In the genomic region with DNA sequence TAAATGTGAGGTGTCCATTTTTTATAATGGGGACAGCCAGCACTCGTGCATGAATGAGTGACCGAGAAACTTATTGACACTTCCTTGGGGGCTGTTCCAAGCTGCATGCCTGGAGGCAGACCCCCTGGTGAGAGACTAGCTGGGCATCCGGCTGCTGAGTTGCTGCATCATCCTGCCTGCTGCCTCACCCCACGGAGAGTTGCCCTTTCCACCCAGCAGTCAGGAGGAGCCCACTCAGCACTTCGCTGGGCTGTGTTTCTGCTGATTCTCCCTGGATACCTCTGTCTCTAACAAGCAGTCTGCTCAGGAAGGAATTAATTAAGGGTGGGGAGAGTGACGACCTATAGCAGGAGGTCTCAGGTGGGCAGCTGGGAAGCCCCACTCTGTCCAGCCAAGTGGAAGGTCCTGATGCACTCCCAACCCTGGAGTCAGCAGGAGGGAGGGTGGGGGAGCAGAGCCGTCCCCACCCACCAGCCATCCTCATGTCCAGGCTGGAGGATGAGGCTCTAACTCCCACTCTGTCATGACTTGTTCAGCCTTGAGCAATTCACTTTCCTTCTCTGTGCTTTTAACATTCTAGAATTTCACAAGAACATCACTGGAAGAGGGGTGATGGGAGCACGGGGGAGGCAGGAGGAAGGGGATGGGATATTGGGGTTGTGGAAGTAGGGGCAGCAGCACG, we compare ENCODE assay signal across 22 cellular contexts.
DNase-seq lines count a peak whose midpoint lies in the region; ATAC-seq and TF ChIP-seq lines count a peak whose summit lies in the region.
"Had no signal": no experiment of that assay in that cellular context is flagged by ENCODE, and none has a peak within 500 bp of the region (broad histone marks: within the 10 kb centered on the region; RNA-seq: fewer than 3 reads in every experiment).

No MANE protein-coding gene starts in this region.

- 41 to 62% methylated on average over 4 of the region's 9 CpGs for WGBS in esophagus squamous epithelium, 2 donors

- ATAC-seq in mucosa of descending colon = no peak
- ATAC-seq: psoas muscle had no signal

- peaks cover 62 to 72% of the 10 kb centered on the region in 2 donors for H3K4me1 Mint-ChIP-seq in immature natural killer cell

- intact Hi-C loops in esophagus squamous epithelium (cut with DNase I) (no loop called here), mucosa of descending colon (cut with DNase I, micrococcal nuclease) (no loop called here)

- H3K9me3 ChIP-seq in esophagus squamous epithelium (no peaks in the 10 kb centered on the region), mucosa of descending colon (no peaks in the 10 kb centered on the region)
- H3K9me3 ChIP-seq: psoas muscle, uterus had no signal

- H3K36me3 ChIP-seq in brain microvascular endothelial cell (replicated peaks) = no peaks in the 10 kb centered on the region
- no peaks in the 10 kb centered on the region for H3K36me3 ChIP-seq in esophagus squamous epithelium
- no peaks in the 10 kb centered on the region for H3K36me3 ChIP-seq in mucosa of descending colon (ENCODE audit: low read depth)
- H3K36me3 ChIP-seq: uterus had no signal

- TF ChIP-seq POLR2A in esophagus squamous epithelium (IDR thresholded peaks at IDR 0.05) = no peak

- H3K27ac ChIP-seq in brain microvascular endothelial cell (no peak overlapping the region), esophagus squamous epithelium (no peak overlapping the region), coronary artery (no peak overlapping the region)
- H3K27ac ChIP-seq: hepatocyte, psoas muscle, skin epidermis, uterus had no signal

- H3K4me3 ChIP-seq in brain microvascular endothelial cell (ENCODE audit: low read depth, low read length) (no peak overlapping the region), esophagus squamous epithelium (no peak overlapping the region), mucosa of descending colon (no peak overlapping the region), coronary artery (no peak overlapping the region)
- H3K4me3 ChIP-seq: hepatocyte, psoas muscle, skin epidermis, uterus had no signal

- no peaks in the 10 kb centered on the region for H3K27me3 ChIP-seq in brain microvascular endothelial cell (replicated peaks)
- no peaks in the 10 kb centered on the region for H3K27me3 ChIP-seq in esophagus squamous epithelium
- H3K27me3 ChIP-seq: hepatocyte, uterus had no signal

- TF ChIP-seq CTCF in brain microvascular endothelial cell (IDR thresholded peaks at IDR 0.05; ENCODE audit: low read depth, low read length, missing control alignments) = no peak
- no peak for TF ChIP-seq CTCF in esophagus squamous epithelium (IDR thresholded peaks at IDR 0.05)
- no peak for TF ChIP-seq CTCF in mucosa of descending colon (IDR thresholded peaks at IDR 0.05)
- no peak for TF ChIP-seq CTCF in coronary artery (IDR thresholded peaks at IDR 0.05)

- peaks cover 0 to 4% (median 0%) of the 10 kb centered on the region in 3 donors for H3K27me3 Mint-ChIP-seq in immature natural killer cell (ENCODE audit: low read depth in 3 of 3)

- peak overlapping the region; percentile 58 to 79 (median 64) for H3K4me3 Mint-ChIP-seq in immature natural killer cell

- H3K9me3 Mint-ChIP-seq in immature natural killer cell = no peaks in the 10 kb centered on the region

- peaks cover 0 to 10% (median 0%) of the 10 kb centered on the region in 3 donors for H3K4me1 ChIP-seq in esophagus squamous epithelium
- no peaks in the 10 kb centered on the region for H3K4me1 ChIP-seq in mucosa of descending colon (ENCODE audit: low read depth)
- H3K4me1 ChIP-seq: psoas muscle, uterus had no signal

- peak; percentile 37 for DNase-seq in NCI-H82 (lab: John Stamatoyannopoulos, UW)
- DNase-seq in NCI-H82 treated with DMSO at 0.1 percent for 48 hours (lab: John Stamatoyannopoulos, UW; ENCODE audit: unreplicated experiment) = no peak
- peak; percentile 6 for DNase-seq in brain microvascular endothelial cell
- DNase-seq in immature natural killer cell = peak in 1 of 3 donors; percentile 17
- no peak for DNase-seq in esophagus squamous epithelium (lab: John Stamatoyannopoulos, UW)
- no peak for DNase-seq in mucosa of descending colon
- no peak for DNase-seq in coronary artery (ENCODE audit: low spot score)
- DNase-seq in SW480 (ENCODE audit: low spot score) = no peak
- DNase-seq: activated CD4-positive, alpha-beta T cell treated with anti-CD3 and anti-CD28 coated beads, Interleukin-2, amount 50 U/mL, for 4 hours; activated effector memory CD4-positive, alpha-beta T cell treated with anti-CD3 and anti-CD28 coated beads, Interleukin-2, amount 50 U/mL, for 16 hours; DMS79; kidney; NCI-H2107; NCI-H526 treated with DMSO at 0.1 percent for 48 hours; OCI-M1; psoas muscle; SHP77 treated with DMSO at 0.1 percent for 48 hours; stimulated activated CD8-positive, alpha-beta memory T cell treated with anti-CD3 and anti-CD28 coated beads, Interleukin-4, amount 100 ng/mL, for 48 hours; T-helper 1 cell; uterus had no signal

- peaks cover 0 to 3% (median 0%) of the 10 kb centered on the region in 3 donors for H3K36me3 Mint-ChIP-seq in immature natural killer cell

- in situ Hi-C loops in brain microvascular endothelial cell (cut with HindIII; ENCODE audit: low pct_ligation_motif_present, low sequenced_read_pairs) = no loop called here

- peak overlapping the region; percentile 83 to 98 (median 93) for H3K27ac Mint-ChIP-seq in immature natural killer cell

Comparison
In these comparisons a context has a peak if more than half of its experiments do, and no peak if none do; other contexts are left out.
1. DNase-seq: peak in NCI-H82 (single experiment) and brain microvascular endothelial cell (single experiment); none in NCI-H82 treated with DMSO at 0.1 percent for 48 hours (single experiment), esophagus squamous epithelium (single experiment), mucosa of descending colon (0 of 3), coronary artery (single experiment) and SW480 (single experiment).